16 cellular contexts compared by ENCODE assay signal in the genomic region with DNA sequence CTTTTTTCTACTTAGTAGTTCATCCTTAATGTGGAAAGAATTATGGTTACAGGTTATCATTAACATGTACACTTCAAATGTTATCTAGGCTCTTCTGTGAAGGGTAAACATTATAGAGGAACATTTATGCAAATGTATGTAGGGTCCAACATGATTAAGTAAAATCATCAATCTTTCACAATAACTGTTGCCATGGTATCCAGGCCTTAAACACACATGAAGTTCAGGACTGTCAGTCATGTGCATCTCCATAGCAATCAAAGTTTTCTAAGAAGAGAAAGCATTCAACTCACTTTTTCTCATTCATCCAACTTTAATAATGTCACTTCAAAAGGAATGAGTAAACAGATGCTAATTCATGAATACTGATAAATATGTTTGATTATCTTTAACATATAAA.
"Had no signal": no experiment of that assay in that cellular context is flagged by ENCODE, and none has a peak within 500 bp of the region (broad histone marks: within the 10 kb centered on the region; RNA-seq: fewer than 3 reads in every experiment).

No MANE protein-coding gene starts in this region.

- FAIRE-seq: bronchial epithelial cell had no signal

- H3K4me1 ChIP-seq: gastrocnemius medialis, heart left ventricle, thyroid gland had no signal

- H3K9me3 ChIP-seq: gastrocnemius medialis, heart left ventricle, thyroid gland had no signal

- H3K27me3 ChIP-seq: gastrocnemius medialis, heart left ventricle, thyroid gland had no signal

- H3K9me3 Mint-ChIP-seq: activated T-helper 17 cell treated with anti-CD3 and anti-CD28 coated beads, Interleukin-2, amount 50 U/mL, for 72 hours; stimulated activated naive B cell treated with anti-CD40 and anti-IgM and Interleukin-4, amounts not matched to agents 10 μg/mL and 1 μg/mL and 100 μg/mL, for 72 hours had no signal

- H3K27ac ChIP-seq: gastrocnemius medialis, heart left ventricle, skin epidermis, thyroid gland had no signal

- H3K36me3 ChIP-seq: thyroid gland had no signal

- H3K27me3 Mint-ChIP-seq: activated T-helper 17 cell treated with anti-CD3 and anti-CD28 coated beads, Interleukin-2, amount 50 U/mL, for 72 hours; stimulated activated naive B cell treated with anti-CD40 and anti-IgM and Interleukin-4, amounts not matched to agents 10 μg/mL and 1 μg/mL and 100 μg/mL, for 72 hours had no signal

- DNase-seq: activated CD4-positive, alpha-beta T cell treated with anti-CD3 and anti-CD28 coated beads, Interleukin-2, amount 50 U/mL, for 4 hours; activated CD4-positive, CD25-positive, alpha-beta regulatory T cell treated with anti-CD3 and anti-CD28 coated beads, Interleukin-2, amount 50 U/mL, for 72 hours; activated naive CD4-positive, alpha-beta T cell treated with Interleukin-2 at 50 U/mL for 16 hours; aorta; gastrocnemius medialis; heart left ventricle; left colon; stimulated activated CD4-positive, alpha-beta T cell treated with anti-CD3 and anti-CD28 coated beads, Interleukin-15, amount 100 ng/mL, for 24 hours; stimulated activated CD4-positive, alpha-beta T cell treated with anti-CD3 and anti-CD28 coated beads, Interleukin-4, amount 100 ng/mL, for 1 hour; stimulated activated naive B cell treated with anti-CD40 and anti-IgM and Interleukin-4, amounts not matched to agents 10 μg/mL and 1 μg/mL and 100 μg/mL, for 72 hours; T1000; thyroid gland had no signal

- H3K4me1 Mint-ChIP-seq: activated T-helper 17 cell treated with anti-CD3 and anti-CD28 coated beads, Interleukin-2, amount 50 U/mL, for 72 hours had no signal

- H3K4me3 Mint-ChIP-seq: activated T-helper 17 cell treated with anti-CD3 and anti-CD28 coated beads, Interleukin-2, amount 50 U/mL, for 72 hours; stimulated activated naive B cell treated with anti-CD40 and anti-IgM and Interleukin-4, amounts not matched to agents 10 μg/mL and 1 μg/mL and 100 μg/mL, for 72 hours had no signal

- H3K4me3 ChIP-seq: gastrocnemius medialis, heart left ventricle, lung, skin epidermis, thyroid gland had no signal

- H3K27ac Mint-ChIP-seq: activated T-helper 17 cell treated with anti-CD3 and anti-CD28 coated beads, Interleukin-2, amount 50 U/mL, for 72 hours; stimulated activated naive B cell treated with anti-CD40 and anti-IgM and Interleukin-4, amounts not matched to agents 10 μg/mL and 1 μg/mL and 100 μg/mL, for 72 hours had no signal

- ATAC-seq: activated T-helper 17 cell treated with anti-CD3 and anti-CD28 coated beads, Interleukin-2, amount 50 U/mL, for 72 hours; gastrocnemius medialis; heart left ventricle; left colon; stimulated activated naive B cell treated with anti-CD40 and anti-IgM and Interleukin-4, amounts not matched to agents 10 μg/mL and 1 μg/mL and 100 μg/mL, for 72 hours had no signal
